11 cellular contexts compared by ENCODE assay signal in the genomic region with DNA sequence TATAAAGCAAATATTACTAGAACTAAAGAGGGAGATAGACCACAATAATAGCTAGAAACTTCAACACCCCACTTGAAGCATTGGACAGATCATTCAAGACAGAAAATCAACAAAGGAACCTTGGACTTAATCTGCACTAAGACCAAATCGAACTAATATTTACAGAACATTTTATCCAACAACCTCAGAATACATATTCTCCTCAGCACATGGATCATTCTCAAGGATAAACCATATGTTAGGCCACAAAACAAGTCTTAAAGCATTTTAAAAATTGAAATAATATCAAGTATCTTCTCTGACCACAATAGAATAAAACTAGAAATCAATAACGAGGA.
"Had no signal": no experiment of that assay in that cellular context is flagged by ENCODE, and none has a peak within 500 bp of the region (broad histone marks: within the 10 kb centered on the region; RNA-seq: fewer than 3 reads in every experiment).

No MANE protein-coding gene starts in this region.

- H3K4me3 ChIP-seq: GM23248, GM23338, HAP-1 had no signal

- H3K27ac ChIP-seq: GM23248 had no signal

- H2AFZ ChIP-seq: GM23248 had no signal

- H3K4me1 ChIP-seq: HAP-1 had no signal

- H3K9me3 ChIP-seq: HAP-1 had no signal

- FAIRE-seq: H1, H54 had no signal

- H3K4me2 ChIP-seq: GM23338 had no signal

- H3K36me3 ChIP-seq: HAP-1 had no signal

- H3K9ac ChIP-seq: GM23248 had no signal

- H3K4me3 Mint-ChIP-seq: GM23338, H9, HFFc6 had no signal

- ATAC-seq: GM23338, HCT116 had no signal

- H3K27ac Mint-ChIP-seq: GM23338, HFFc6 had no signal

- H3K9me3 Mint-ChIP-seq: GM23338, H9, HFFc6 had no signal

- DNase-seq: GM23248, GOT3, H7, H9, HCEC 1CT, HFFc6 had no signal
